In the genomic region with DNA sequence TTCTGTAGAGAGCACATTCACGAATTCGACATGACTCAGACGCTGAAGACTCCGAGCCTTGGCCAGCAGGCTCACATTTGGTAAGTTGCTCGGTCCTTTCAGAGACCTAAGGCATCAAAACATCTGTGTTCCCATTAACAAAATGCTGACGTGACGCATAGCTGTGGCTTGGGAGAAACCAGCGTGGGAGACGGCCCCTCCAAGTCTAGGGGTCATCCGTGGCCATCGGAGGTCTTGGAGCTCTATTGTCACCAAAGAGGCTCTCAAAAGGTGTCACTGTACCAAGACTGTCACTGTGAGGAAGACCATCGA, we compare ENCODE assay signal across 19 cellular contexts. TPM values are rescaled to one million over a fixed set of nuclear protein-coding genes. Genes with fewer than 3 reads are reported as not detected.
DNase-seq lines count a peak whose midpoint lies in the region; ATAC-seq and TF ChIP-seq lines count a peak whose summit lies in the region.
"Had no signal": no experiment of that assay in that cellular context is flagged by ENCODE, and none has a peak within 500 bp of the region (broad histone marks: within the 10 kb centered on the region; RNA-seq: fewer than 3 reads in every experiment).

No MANE protein-coding gene starts in this region.

- no peak overlapping the region for H4K8ac ChIP-seq in mesenchymal stem cell (ENCODE audit: low read length)

- H3K27me3 ChIP-seq in mesenchymal stem cell (ENCODE audit: control insufficient read depth in 1 of 2, insufficient read depth in 1 of 2, low read length in 2 of 2) (no peaks in the 10 kb centered on the region), stomach (no peaks in the 10 kb centered on the region)
- H3K27me3 ChIP-seq: upper lobe of left lung had no signal

- no peak overlapping the region for H3K27ac Mint-ChIP-seq in activated CD8-positive, alpha-beta memory T cell treated with anti-CD3 and anti-CD28 coated beads, Interleukin-2, amount 10 ng/mL, durations not matched to agents 7 days and 5 days
- peak overlapping the region; percentile 63 for H3K27ac Mint-ChIP-seq in T-helper 17 cell
- H3K27ac Mint-ChIP-seq: mesothelial cell of epicardium; stimulated activated effector memory CD8-positive, alpha-beta T cell treated with anti-CD3 and anti-CD28 coated beads, Interleukin-12 subunit alpha, Interleukin-12 subunit beta, amount 100 ng/mL, for 72 hours had no signal

- peak; percentile 44 for DNase-seq in activated CD8-positive, alpha-beta memory T cell treated with anti-CD3 and anti-CD28 coated beads for 24 hours
- no peak for DNase-seq in activated CD8-positive, alpha-beta memory T cell treated with anti-CD3 and anti-CD28 coated beads, Interleukin-2, amount 10 ng/mL, durations not matched to agents 7 days and 5 days
- no peak for DNase-seq in T-helper 17 cell
- no peak for DNase-seq in mesenchymal stem cell
- peak; percentile 24 for DNase-seq in stomach
- DNase-seq in GOT3 (lab: John Stamatoyannopoulos, UW) = no peak
- DNase-seq in AG08396 (ENCODE audit: low spot score) = no peak
- no peak for DNase-seq in stimulated activated CD4-positive, alpha-beta T cell treated with anti-CD3 and anti-CD28 coated beads, Interleukin-4, amount 100 ng/mL, for 4 hours
- DNase-seq: 8988T, hypothalamus, kidney glomerular epithelial cell, NCI-H187 treated with DMSO at 0.1 percent for 48 hours, nucleus accumbens, upper lobe of left lung, WERI-Rb-1 had no signal

- no peak for TF ChIP-seq POLR2A in stomach (IDR thresholded peaks at IDR 0.05)

- H3K4me3 ChIP-seq in mesenchymal stem cell (ENCODE audit: insufficient read depth in 1 of 2, low read depth in 1 of 2, low read length in 2 of 2) (no peak overlapping the region), stomach (no peak overlapping the region)
- H3K4me3 ChIP-seq: GM12878, upper lobe of left lung had no signal

- H3K9me3 Mint-ChIP-seq in activated CD8-positive, alpha-beta memory T cell treated with anti-CD3 and anti-CD28 coated beads, Interleukin-2, amount 10 ng/mL, durations not matched to agents 7 days and 5 days (ENCODE audit: low read depth) = no peaks in the 10 kb centered on the region
- H3K9me3 Mint-ChIP-seq: activated T-helper 17 cell treated with anti-CD3 and anti-CD28 coated beads, Interleukin-2, amount 50 U/mL, for 72 hours; mesothelial cell of epicardium; stimulated activated effector memory CD8-positive, alpha-beta T cell treated with anti-CD3 and anti-CD28 coated beads, Interleukin-12 subunit alpha, Interleukin-12 subunit beta, amount 100 ng/mL, for 72 hours had no signal

- 92% methylated on average over 12 of the region's 12 CpGs for WGBS in mesenchymal stem cell
- WGBS in stomach, 5 donors = 83 to 94% (median 91%) methylated on average over 12 of the region's 12 CpGs

- intact Hi-C loops in stomach (cut with DNase I; ENCODE audit: low total_unique reads) = no loop called here

- H2BK15ac ChIP-seq in mesenchymal stem cell (ENCODE audit: low read depth, poor library complexity, severe bottlenecking) = no peak overlapping the region

- H3K9me3 ChIP-seq in T-helper 17 cell (ENCODE audit: control insufficient read depth, low read length, poor library complexity, severe bottlenecking) = no peaks in the 10 kb centered on the region
- H3K9me3 ChIP-seq in mesenchymal stem cell (ENCODE audit: control insufficient read depth, low read length) = no peaks in the 10 kb centered on the region
- no peaks in the 10 kb centered on the region for H3K9me3 ChIP-seq in stomach
- H3K9me3 ChIP-seq: upper lobe of left lung had no signal

- no peak overlapping the region for H2AK5ac ChIP-seq in mesenchymal stem cell (ENCODE audit: low read length, severe bottlenecking)

- peaks cover 0 to 3% of the 10 kb centered on the region in 2 experiments for H3K36me3 ChIP-seq in mesenchymal stem cell (ENCODE audit: control insufficient read depth in 1 of 2, insufficient read depth in 2 of 2, low read depth in 1 of 2, low read length in 2 of 2)
- no peaks in the 10 kb centered on the region for H3K36me3 ChIP-seq in stomach
- H3K36me3 ChIP-seq: upper lobe of left lung had no signal

- H3K4me1 ChIP-seq in mesenchymal stem cell (ENCODE audit: control insufficient read depth, insufficient read depth, low read depth, low read length) (peaks cover 21% of the 10 kb centered on the region), stomach (peaks cover 0 to 10% (median 2%) of the 10 kb centered on the region in 4 donors)

- no peak overlapping the region for H3K4me2 ChIP-seq in mesenchymal stem cell (ENCODE audit: low read length, poor library complexity, severe bottlenecking)

- H4K91ac ChIP-seq in mesenchymal stem cell (ENCODE audit: low read length) = no peak overlapping the region

- H3K4me1 Mint-ChIP-seq in activated CD8-positive, alpha-beta memory T cell treated with anti-CD3 and anti-CD28 coated beads, Interleukin-2, amount 10 ng/mL, durations not matched to agents 7 days and 5 days = peaks cover 26% of the 10 kb centered on the region
- peaks cover 23% of the 10 kb centered on the region for H3K4me1 Mint-ChIP-seq in T-helper 17 cell

- H3K9ac ChIP-seq in mesenchymal stem cell (ENCODE audit: low read length) = peak overlapping the region; percentile 41

- CTCF ChIA-PET in activated CD8-positive, alpha-beta memory T cell treated with anti-CD3 and anti-CD28 coated beads, Interleukin-2, amount 10 ng/mL, durations not matched to agents 7 days and 5 days (lab: Charles Lee) = no interaction called here

- no peaks in the 10 kb centered on the region for H3K36me3 Mint-ChIP-seq in activated CD8-positive, alpha-beta memory T cell treated with anti-CD3 and anti-CD28 coated beads, Interleukin-2, amount 10 ng/mL, durations not matched to agents 7 days and 5 days
- H3K36me3 Mint-ChIP-seq in T-helper 17 cell (ENCODE audit: low read depth) = no peaks in the 10 kb centered on the region
- H3K36me3 Mint-ChIP-seq: mesothelial cell of epicardium had no signal

- H3K4me3 Mint-ChIP-seq in activated CD8-positive, alpha-beta memory T cell treated with anti-CD3 and anti-CD28 coated beads, Interleukin-2, amount 10 ng/mL, durations not matched to agents 7 days and 5 days = no peak overlapping the region
- H3K4me3 Mint-ChIP-seq in T-helper 17 cell = no peak overlapping the region
- H3K4me3 Mint-ChIP-seq: mesothelial cell of epicardium; stimulated activated effector memory CD8-positive, alpha-beta T cell treated with anti-CD3 and anti-CD28 coated beads, Interleukin-12 subunit alpha, Interleukin-12 subunit beta, amount 100 ng/mL, for 72 hours had no signal

- H2BK5ac ChIP-seq in mesenchymal stem cell (ENCODE audit: low read depth, low read length, poor library complexity, severe bottlenecking) = no peak overlapping the region

- ATAC-seq in activated CD8-positive, alpha-beta memory T cell treated with anti-CD3 and anti-CD28 coated beads, Interleukin-2, amount 10 ng/mL, durations not matched to agents 7 days and 5 days = no peak
- no peak for ATAC-seq in T-helper 17 cell
- ATAC-seq: GM12878; stimulated activated effector memory CD8-positive, alpha-beta T cell treated with anti-CD3 and anti-CD28 coated beads, Interleukin-12 subunit alpha, Interleukin-12 subunit beta, amount 100 ng/mL, for 72 hours had no signal

- H3K4ac ChIP-seq in mesenchymal stem cell (ENCODE audit: low read depth in 1 of 2, low read length in 2 of 2) = no peak overlapping the region

- H2BK120ac ChIP-seq in mesenchymal stem cell (ENCODE audit: low read depth, low read length) = no peak overlapping the region

- H3K23ac ChIP-seq in mesenchymal stem cell (ENCODE audit: low read length in 2 of 2) = no peak overlapping the region

- no peaks in the 10 kb centered on the region for H3K79me1 ChIP-seq in mesenchymal stem cell (replicated peaks; ENCODE audit: low read length, poor library complexity, severe bottlenecking)

- H2AFZ ChIP-seq in mesenchymal stem cell (ENCODE audit: low read depth, low read length) = no peak overlapping the region

- H3K27me3 Mint-ChIP-seq in activated CD8-positive, alpha-beta memory T cell treated with anti-CD3 and anti-CD28 coated beads, Interleukin-2, amount 10 ng/mL, durations not matched to agents 7 days and 5 days = peaks cover under 1% of the 10 kb centered on the region
- H3K27me3 Mint-ChIP-seq in T-helper 17 cell = peaks cover under 1% of the 10 kb centered on the region
- H3K27me3 Mint-ChIP-seq: activated T-helper 17 cell treated with anti-CD3 and anti-CD28 coated beads, Interleukin-2, amount 50 U/mL, for 72 hours had no signal

- TF ChIP-seq EP300 in stomach (IDR thresholded peaks at IDR 0.05) = no peak

- no peak overlapping the region for H2BK12ac ChIP-seq in mesenchymal stem cell (ENCODE audit: low read length in 2 of 2)

- H3K14ac ChIP-seq in mesenchymal stem cell (ENCODE audit: low read length in 2 of 2) = no peak overlapping the region

- TF ChIP-seq CTCF in stomach (IDR thresholded peaks at IDR 0.05) = no peak

- H3K27ac ChIP-seq in mesenchymal stem cell (ENCODE audit: low read length, poor library complexity, severe bottlenecking) (no peak overlapping the region), stomach (no peak overlapping the region)
- H3K27ac ChIP-seq: upper lobe of left lung, WERI-Rb-1 had no signal

- no peak overlapping the region for H3K18ac ChIP-seq in mesenchymal stem cell (ENCODE audit: low read depth in 1 of 2, low read length in 2 of 2)

RNA-seq across cellular contexts. Expression of a gene that starts 14.9 kb away (rescaled TPM):
- total RNA-seq in activated CD8-positive, alpha-beta memory T cell treated with anti-CD3 and anti-CD28 coated beads, Interleukin-2, amount 10 ng/mL, durations not matched to agents 7 days and 5 days = under 1 TPM; 0.26 to 0.63 TPM
- 10 to 100 TPM; 17.2 to 21.7 TPM for total RNA-seq in T-helper 17 cell
- polyA plus RNA-seq in mesenchymal stem cell (2013, experiment 1 of 2) = 0.43 TPM
- 0.44 TPM for polyA plus RNA-seq in mesenchymal stem cell (2013, experiment 2 of 2)
- 1 to 10 TPM in 4 of 5 donors, not detected in 1; 2.0 to 5.1 (median 3.5) TPM for total RNA-seq in stomach
- 1 to 10 TPM in 1 of 3 donors, under 1 TPM in 2; 0.40 to 1.2 (median 0.50) TPM for polyA plus RNA-seq in stomach

Comparison
In these comparisons a context has a peak if more than half of its experiments do, and no peak if none do; other contexts are left out.
1. DNase-seq: peak in activated CD8-positive, alpha-beta memory T cell treated with anti-CD3 and anti-CD28 coated beads for 24 hours (single experiment) and stomach (single experiment); none in activated CD8-positive, alpha-beta memory T cell treated with anti-CD3 and anti-CD28 coated beads, Interleukin-2, amount 10 ng/mL, durations not matched to agents 7 days and 5 days (single experiment), T-helper 17 cell (0 of 3), mesenchymal stem cell (single experiment), GOT3 (single experiment), AG08396 (single experiment) and stimulated activated CD4-positive, alpha-beta T cell treated with anti-CD3 and anti-CD28 coated beads, Interleukin-4, amount 100 ng/mL, for 4 hours (0 of 2).